In genomic region chr10:132451506-132452215, GRCh38 we compare ENCODE assay signal across 12 cellular contexts. TPM values are rescaled to one million over a fixed set of nuclear protein-coding genes. Genes with fewer than 3 reads are reported as not detected.
DNase-seq lines count a peak whose midpoint lies in the region; ATAC-seq and TF ChIP-seq lines count a peak whose summit lies in the region.
"Had no signal": no experiment of that assay in that cellular context is flagged by ENCODE, and none has a peak within 500 bp of the region (broad histone marks: within the 10 kb centered on the region; RNA-seq: fewer than 3 reads in every experiment).

No MANE protein-coding gene starts in this region.

- no peak overlapping the region for H2BK15ac ChIP-seq in mesenchymal stem cell (ENCODE audit: low read depth, poor library complexity, severe bottlenecking)

- no peak overlapping the region for H3K9ac ChIP-seq in mesenchymal stem cell (ENCODE audit: low read length)
- H3K9ac ChIP-seq: GM23248, neural progenitor cell had no signal

- ATAC-seq in right cardiac atrium = no peak
- ATAC-seq in left cardiac atrium = no peak
- ATAC-seq in GM18505 (IDR thresholded peaks at IDR 0.05; ENCODE audit: unreplicated experiment) = no peak

- H2AK5ac ChIP-seq in mesenchymal stem cell (ENCODE audit: low read length, severe bottlenecking) = no peak overlapping the region

- POLR2A ChIA-PET in HEK293T (lab: Yijun Ruan, JAX) = no interaction called here

- H3K36me3 ChIP-seq in mesenchymal stem cell (ENCODE audit: control insufficient read depth in 1 of 2, insufficient read depth in 2 of 2, low read depth in 1 of 2, low read length in 2 of 2) = no peaks in the 10 kb centered on the region
- H3K36me3 ChIP-seq: neural progenitor cell, Peyer's patch had no signal

- peaks cover 13% of the 10 kb centered on the region for H3K4me1 Mint-ChIP-seq in activated T-helper 1 cell treated with anti-CD3 and anti-CD28 coated beads, Interleukin-12 subunit alpha, Interleukin-12 subunit beta, Interleukin-2, Interleukin-4 antibody, amounts not matched to agents 30 ng/mL and 10 ng/mL and 1 ng/mL, durations not matched to agents 14 hours and 24 hours and 36 hours (ENCODE audit: low read depth)

- no peak overlapping the region for H2AFZ ChIP-seq in mesenchymal stem cell (ENCODE audit: low read depth, low read length)
- H2AFZ ChIP-seq: GM23248, neural progenitor cell had no signal

- H3K14ac ChIP-seq in mesenchymal stem cell (ENCODE audit: low read length in 2 of 2) = no peak overlapping the region

- H3K4me3 Mint-ChIP-seq in activated T-helper 1 cell treated with anti-CD3 and anti-CD28 coated beads, Interleukin-12 subunit alpha, Interleukin-12 subunit beta, Interleukin-2, Interleukin-4 antibody, amounts not matched to agents 30 ng/mL and 10 ng/mL and 1 ng/mL, durations not matched to agents 14 hours and 24 hours and 36 hours = peak overlapping the region; percentile 37
- H3K4me3 Mint-ChIP-seq: neural progenitor cell had no signal

- no peak overlapping the region for H2BK120ac ChIP-seq in mesenchymal stem cell (ENCODE audit: low read depth, low read length)

- H3K4me3 ChIP-seq in right cardiac atrium (ENCODE audit: low read length) (no peak overlapping the region), mesenchymal stem cell (ENCODE audit: insufficient read depth in 1 of 2, low read depth in 1 of 2, low read length in 2 of 2) (no peak overlapping the region)
- H3K4me3 ChIP-seq: GM23248, neural progenitor cell, Peyer's patch had no signal

- no peak overlapping the region for H3K4ac ChIP-seq in mesenchymal stem cell (ENCODE audit: low read depth in 1 of 2, low read length in 2 of 2)

- H3K18ac ChIP-seq in mesenchymal stem cell (ENCODE audit: low read depth in 1 of 2, low read length in 2 of 2) = no peak overlapping the region

- H3K9me3 ChIP-seq in right cardiac atrium (ENCODE audit: control insufficient read depth, low read length) = no peaks in the 10 kb centered on the region
- H3K9me3 ChIP-seq in mesenchymal stem cell (ENCODE audit: control insufficient read depth, low read length) = no peaks in the 10 kb centered on the region
- H3K9me3 ChIP-seq: Peyer's patch had no signal

- WGBS in right cardiac atrium = 91% methylated on average over 18 of the region's 18 CpGs
- 92% methylated on average over 18 of the region's 18 CpGs for WGBS in mesenchymal stem cell

- no peaks in the 10 kb centered on the region for H3K79me1 ChIP-seq in mesenchymal stem cell (replicated peaks; ENCODE audit: low read length, poor library complexity, severe bottlenecking)

- CTCF ChIA-PET in HEK293T (lab: Yijun Ruan, JAX) = no interaction called here

- no peak for TF ChIP-seq POLR2A in GM18505 (IDR thresholded peaks at IDR 0.05; ENCODE audit: borderline replicate concordance, extremely low read depth, insufficient read depth, insufficient read length)

- DNase-seq in right cardiac atrium = peak; percentile 14 to 54 (median 54)
- DNase-seq in left cardiac atrium = no peak
- no peak for DNase-seq in activated T-helper 1 cell treated with anti-CD3 and anti-CD28 coated beads, Interleukin-12 subunit alpha, Interleukin-12 subunit beta, Interleukin-2, Interleukin-4 antibody, amounts not matched to agents 30 ng/mL and 10 ng/mL and 1 ng/mL, durations not matched to agents 14 hours and 24 hours and 36 hours (ENCODE audit: low spot score)
- DNase-seq in mesenchymal stem cell = no peak
- DNase-seq in globus pallidus (ENCODE audit: low spot score) = no peak
- no peak for DNase-seq in HEK293T (ENCODE audit: extremely low spot score)
- no peak for DNase-seq in COR-L47 (lab: John Stamatoyannopoulos, UW)
- DNase-seq: GM23248, NCI-H2107 had no signal

- no peaks in the 10 kb centered on the region for H3K27me3 Mint-ChIP-seq in activated T-helper 1 cell treated with anti-CD3 and anti-CD28 coated beads, Interleukin-12 subunit alpha, Interleukin-12 subunit beta, Interleukin-2, Interleukin-4 antibody, amounts not matched to agents 30 ng/mL and 10 ng/mL and 1 ng/mL, durations not matched to agents 14 hours and 24 hours and 36 hours (ENCODE audit: insufficient read depth)

- H3K27ac Mint-ChIP-seq in activated T-helper 1 cell treated with anti-CD3 and anti-CD28 coated beads, Interleukin-12 subunit alpha, Interleukin-12 subunit beta, Interleukin-2, Interleukin-4 antibody, amounts not matched to agents 30 ng/mL and 10 ng/mL and 1 ng/mL, durations not matched to agents 14 hours and 24 hours and 36 hours = no peak overlapping the region
- H3K27ac Mint-ChIP-seq: neural progenitor cell had no signal

- H3K36me3 Mint-ChIP-seq in activated T-helper 1 cell treated with anti-CD3 and anti-CD28 coated beads, Interleukin-12 subunit alpha, Interleukin-12 subunit beta, Interleukin-2, Interleukin-4 antibody, amounts not matched to agents 30 ng/mL and 10 ng/mL and 1 ng/mL, durations not matched to agents 14 hours and 24 hours and 36 hours (ENCODE audit: low read depth) = no peaks in the 10 kb centered on the region
- H3K36me3 Mint-ChIP-seq: neural progenitor cell had no signal

- H3K4me1 ChIP-seq in right cardiac atrium (ENCODE audit: control insufficient read depth, insufficient read depth, low read length) (peaks cover 2% of the 10 kb centered on the region), mesenchymal stem cell (ENCODE audit: control insufficient read depth, insufficient read depth, low read depth, low read length) (peaks cover 34% of the 10 kb centered on the region)

- no peak overlapping the region for H2BK12ac ChIP-seq in mesenchymal stem cell (ENCODE audit: low read length in 2 of 2)

- no peaks in the 10 kb centered on the region for H3K9me3 Mint-ChIP-seq in activated T-helper 1 cell treated with anti-CD3 and anti-CD28 coated beads, Interleukin-12 subunit alpha, Interleukin-12 subunit beta, Interleukin-2, Interleukin-4 antibody, amounts not matched to agents 30 ng/mL and 10 ng/mL and 1 ng/mL, durations not matched to agents 14 hours and 24 hours and 36 hours
- H3K9me3 Mint-ChIP-seq: neural progenitor cell had no signal

- H3K23ac ChIP-seq in mesenchymal stem cell (ENCODE audit: low read length in 2 of 2) = no peak overlapping the region

- no peak overlapping the region for H4K8ac ChIP-seq in mesenchymal stem cell (ENCODE audit: low read length)

- no peaks in the 10 kb centered on the region for H3K27me3 ChIP-seq in right cardiac atrium (ENCODE audit: control insufficient read depth, insufficient read depth)
- H3K27me3 ChIP-seq in mesenchymal stem cell (ENCODE audit: control insufficient read depth in 1 of 2, insufficient read depth in 1 of 2, low read length in 2 of 2) = peaks cover 18 to 21% of the 10 kb centered on the region in 2 experiments
- H3K27me3 ChIP-seq: Peyer's patch had no signal

- H4K91ac ChIP-seq in mesenchymal stem cell (ENCODE audit: low read length) = peak overlapping the region; percentile 2

- intact Hi-C loops in right cardiac atrium (cut with DNase I) (loop anchor here in 3 of 4 donors (2.0 to 5.0 kb wide), 6 partner anchors 59 to 229 kb away; no protein-coding TSS in a partner anchor), left cardiac atrium (cut with DNase I) (loop anchor here (2.0 kb wide), 2 partner anchors 61 to 229 kb away; no protein-coding TSS in a partner anchor)
- intact Hi-C loops in activated T-helper 1 cell treated with anti-CD3 and anti-CD28 coated beads, Interleukin-12 subunit alpha, Interleukin-12 subunit beta, Interleukin-2, Interleukin-4 antibody, amounts not matched to agents 30 ng/mL and 10 ng/mL and 1 ng/mL, durations not matched to agents 14 hours and 24 hours and 36 hours (cut with micrococcal nuclease) = loop anchor here (2.0 to 10.0 kb wide), 2 partner anchors 289 to 923 kb away; partner anchors contain the start of genes ECHS1 and PAOX

- H2BK5ac ChIP-seq in mesenchymal stem cell (ENCODE audit: low read depth, low read length, poor library complexity, severe bottlenecking) = no peak overlapping the region

- no peak overlapping the region for H3K4me2 ChIP-seq in mesenchymal stem cell (ENCODE audit: low read length, poor library complexity, severe bottlenecking)
- H3K4me2 ChIP-seq: neural progenitor cell had no signal

- no peak overlapping the region for H3K27ac ChIP-seq in right cardiac atrium (ENCODE audit: low read length)
- H3K27ac ChIP-seq in mesenchymal stem cell (ENCODE audit: low read length, poor library complexity, severe bottlenecking) = no peak overlapping the region
- H3K27ac ChIP-seq: GM23248, neural progenitor cell had no signal

TF ChIP-seq in HEK293T, 16 proteins besides CTCF, POLR2A, EP300 and RAD21:
- no peak for TF ChIP-seq CTBP1 (IDR thresholded peaks at IDR 0.05; ENCODE audit: borderline replicate concordance)
- TF ChIP-seq L3MBTL2 (conservative IDR thresholded peaks at IDR 0.05) = no peak
- TF ChIP-seq ZNF384 (IDR thresholded peaks at IDR 0.05) = no peak
- no peak for TF ChIP-seq SUZ12 (IDR thresholded peaks at IDR 0.05)
- no peak for TF ChIP-seq HDGF (IDR thresholded peaks at IDR 0.05; ENCODE audit: borderline replicate concordance)
- TF ChIP-seq FOXM1 (IDR thresholded peaks at IDR 0.05; ENCODE audit: borderline replicate concordance) = no peak
- TF ChIP-seq LEF1 (IDR thresholded peaks at IDR 0.05; ENCODE audit: borderline replicate concordance) = no peak
- TF ChIP-seq FOXA1 (IDR thresholded peaks at IDR 0.05) = no peak
- TF ChIP-seq NFRKB (IDR thresholded peaks at IDR 0.05) = no peak
- no peak for TF ChIP-seq PKNOX1 (IDR thresholded peaks at IDR 0.05)
- no peak for TF ChIP-seq FOXK2 (IDR thresholded peaks at IDR 0.05)
- TF ChIP-seq TARDBP (IDR thresholded peaks at IDR 0.05) = no peak
- no peak for TF ChIP-seq ARNT (IDR thresholded peaks at IDR 0.05)

RNA-seq across cellular contexts. Expression of gene PWWP2B, which starts 54.7 kb away (rescaled TPM):
- total RNA-seq in right cardiac atrium = 10 to 100 TPM in 2 of 4 donors, 1 to 10 TPM in 2; 7.0 to 10.6 (median 9.6) TPM
- 9.1 TPM for polyA plus RNA-seq in right cardiac atrium
- 10 to 100 TPM; 11.8 to 12.7 TPM for total RNA-seq in left cardiac atrium
- total RNA-seq in activated T-helper 1 cell treated with anti-CD3 and anti-CD28 coated beads, Interleukin-12 subunit alpha, Interleukin-12 subunit beta, Interleukin-2, Interleukin-4 antibody, amounts not matched to agents 30 ng/mL and 10 ng/mL and 1 ng/mL, durations not matched to agents 14 hours and 24 hours and 36 hours = 4.1 and 4.8 TPM in 2 replicates
- 9.8 TPM for polyA plus RNA-seq in mesenchymal stem cell (2013, experiment 1 of 2)
- polyA plus RNA-seq in mesenchymal stem cell (2013, experiment 2 of 2) = 9.5 TPM

Comparison
In these comparisons a context has a peak if more than half of its experiments do, and no peak if none do; other contexts are left out.
1. DNase-seq: peak in right cardiac atrium (3 of 3); none in left cardiac atrium (single experiment), activated T-helper 1 cell treated with anti-CD3 and anti-CD28 coated beads, Interleukin-12 subunit alpha, Interleukin-12 subunit beta, Interleukin-2, Interleukin-4 antibody, amounts not matched to agents 30 ng/mL and 10 ng/mL and 1 ng/mL, durations not matched to agents 14 hours and 24 hours and 36 hours (single experiment), mesenchymal stem cell (single experiment), globus pallidus (single experiment), HEK293T (single experiment) and COR-L47 (single experiment).